1 cellular context compared by ENCODE assay signal in the genomic region with DNA sequence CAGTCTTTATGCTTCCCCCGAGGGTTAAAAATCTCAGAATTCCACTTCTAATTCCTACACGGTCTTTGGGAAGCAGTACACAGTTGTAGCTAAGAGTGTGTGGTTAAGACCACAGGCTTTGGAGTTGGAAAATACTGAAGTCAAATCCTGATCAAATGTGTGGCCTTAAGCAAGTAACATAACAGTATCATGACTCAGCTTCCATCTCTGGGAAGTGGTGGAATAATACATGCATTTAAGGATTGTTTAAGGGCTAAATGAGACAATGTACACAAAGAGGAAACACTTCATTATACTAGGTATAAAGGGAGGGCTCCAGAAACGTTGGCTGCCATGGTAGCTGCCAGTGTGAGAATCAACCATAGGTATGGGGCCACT.
TF ChIP-seq lines count a peak whose summit lies in the region.

No MANE protein-coding gene starts in this region.

TF ChIP-seq in A549, 52 proteins besides CTCF, POLR2A, EP300 and RAD21 (continued from another document):
- TF ChIP-seq CHD4 (IDR thresholded peaks at IDR 0.05; ENCODE audit: borderline replicate concordance) (no peak), SREBF2 (IDR thresholded peaks at IDR 0.05) (no peak), ZC3H11A (IDR thresholded peaks at IDR 0.05) (no peak), SMC3 (IDR thresholded peaks at IDR 0.05) (no peak), EHMT2 (IDR thresholded peaks at IDR 0.05; ENCODE audit: low read depth) (no peak), HOXB5 (CRISPR knock-in tag; IDR thresholded peaks at IDR 0.05) (no peak), KDM5A (IDR thresholded peaks at IDR 0.05) (no peak), CEBPB (IDR thresholded peaks at IDR 0.05) (no peak)
- TF ChIP-seq, protein P1, sequence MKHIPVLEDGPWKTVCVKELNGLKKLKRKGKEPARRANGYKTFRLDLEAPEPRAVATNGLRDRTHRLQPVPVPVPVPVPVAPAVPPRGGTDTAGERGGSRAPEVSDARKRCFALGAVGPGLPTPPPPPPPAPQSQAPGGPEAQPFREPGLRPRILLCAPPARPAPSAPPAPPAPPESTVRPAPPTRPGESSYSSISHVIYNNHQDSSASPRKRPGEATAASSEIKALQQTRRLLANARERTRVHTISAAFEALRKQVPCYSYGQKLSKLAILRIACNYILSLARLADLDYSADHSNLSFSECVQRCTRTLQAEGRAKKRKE (CRISPR knock-in tag; IDR thresholded peaks at IDR 0.05; ENCODE audit: low read depth) = no peak
- TF ChIP-seq, protein P2, sequence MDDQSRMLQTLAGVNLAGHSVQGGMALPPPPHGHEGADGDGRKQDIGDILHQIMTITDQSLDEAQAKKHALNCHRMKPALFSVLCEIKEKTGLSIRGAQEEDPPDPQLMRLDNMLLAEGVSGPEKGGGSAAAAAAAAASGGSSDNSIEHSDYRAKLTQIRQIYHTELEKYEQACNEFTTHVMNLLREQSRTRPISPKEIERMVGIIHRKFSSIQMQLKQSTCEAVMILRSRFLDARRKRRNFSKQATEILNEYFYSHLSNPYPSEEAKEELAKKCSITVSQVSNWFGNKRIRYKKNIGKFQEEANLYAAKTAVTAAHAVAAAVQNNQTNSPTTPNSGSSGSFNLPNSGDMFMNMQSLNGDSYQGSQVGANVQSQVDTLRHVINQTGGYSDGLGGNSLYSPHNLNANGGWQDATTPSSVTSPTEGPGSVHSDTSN (IDR thresholded peaks at IDR 0.05) = no peak
